Comparison of ENCODE assay signal across 8 cellular contexts in the genomic region with DNA sequence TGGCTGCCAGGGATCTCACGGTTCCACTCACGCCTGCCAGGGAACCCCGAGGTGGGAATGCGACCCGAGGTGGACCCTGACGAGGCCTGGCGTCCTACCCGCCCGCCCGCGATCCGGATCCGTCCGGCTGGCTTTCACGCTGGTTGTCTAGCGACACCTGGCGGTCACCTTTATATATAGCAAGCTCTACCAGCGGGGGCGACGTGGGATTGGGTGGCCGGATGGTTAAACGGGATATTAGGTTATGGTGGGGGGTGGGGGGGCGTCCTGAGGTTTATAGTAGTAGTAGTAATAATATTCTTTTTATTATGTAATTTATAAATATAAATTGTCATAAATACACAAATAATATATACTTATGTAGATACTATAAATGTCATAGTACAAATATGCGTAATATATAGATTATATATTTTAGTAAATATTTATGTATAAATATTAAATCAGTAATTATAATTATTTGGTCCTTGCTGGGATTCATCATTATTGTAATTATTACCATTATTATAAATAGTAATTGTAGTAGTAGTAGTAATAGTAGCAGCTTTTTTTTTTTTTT.
DNase-seq lines count a peak whose midpoint lies in the region; ATAC-seq and TF ChIP-seq lines count a peak whose summit lies in the region.

No MANE protein-coding gene starts in this region.

- DNase-seq in DMS 273 (lab: John Stamatoyannopoulos, UW; ENCODE audit: unreplicated experiment) (peak; percentile 83), DMS 273 treated with DMSO at 0.1 percent for 48 hours (lab: John Stamatoyannopoulos, UW) (no peak), SW480 (ENCODE audit: low spot score) (peak; percentile 49), Right ventricle myocardium inferior (ENCODE audit: missing footprints) (peak; percentile 91), posterior cingulate gyrus (peak; percentile 51 to 94 (median 80)), type B pancreatic cell (ENCODE audit: extremely low spot score, unreplicated experiment) (peak; percentile 84)

- TF ChIP-seq CTCF in LNCAP (IDR thresholded peaks at IDR 0.05) (peak; percentile 63), type B pancreatic cell (conservative IDR thresholded peaks at IDR 0.05) (peak; percentile 90)

- peaks cover 11% of the 10 kb centered on the region for H3K4me1 Mint-ChIP-seq in activated naive CD8-positive, alpha-beta T cell (ENCODE audit: low read depth)
- peaks cover 13% of the 10 kb centered on the region for H3K4me1 Mint-ChIP-seq in type B pancreatic cell (ENCODE audit: unreplicated experiment)

- H3K9me3 Mint-ChIP-seq in activated naive CD8-positive, alpha-beta T cell (ENCODE audit: low read depth), result no peaks in the 10 kb centered on the region
- no peaks in the 10 kb centered on the region for H3K9me3 Mint-ChIP-seq in type B pancreatic cell

- H3K4me3 Mint-ChIP-seq in activated naive CD8-positive, alpha-beta T cell, result peak overlapping the region; percentile 42
- H3K4me3 Mint-ChIP-seq in type B pancreatic cell, result peak overlapping the region; percentile 69

- H3K27ac Mint-ChIP-seq in activated naive CD8-positive, alpha-beta T cell, result no peak overlapping the region
- no peak overlapping the region for H3K27ac Mint-ChIP-seq in type B pancreatic cell

- intact Hi-C loops in Right ventricle myocardium inferior (cut with DNase I) (loop anchor here (1.0 to 10.0 kb wide), 3 partner anchors 198 to 394 kb away; no protein-coding TSS in a partner anchor), posterior cingulate gyrus (cut with DNase I) (loop anchor here (2.0 to 5.0 kb wide), 3 partner anchors 196 to 386 kb away; partner anchors contain the start of gene DHRS7B)

- peak; percentile 54 for ATAC-seq in Right ventricle myocardium inferior

- H3K27me3 Mint-ChIP-seq in activated naive CD8-positive, alpha-beta T cell, result peaks cover 15% of the 10 kb centered on the region
- peaks cover 59% of the 10 kb centered on the region for H3K27me3 Mint-ChIP-seq in type B pancreatic cell

- peaks cover 3% of the 10 kb centered on the region for H3K36me3 Mint-ChIP-seq in activated naive CD8-positive, alpha-beta T cell
- no peaks in the 10 kb centered on the region for H3K36me3 Mint-ChIP-seq in type B pancreatic cell
